In the genomic region with DNA sequence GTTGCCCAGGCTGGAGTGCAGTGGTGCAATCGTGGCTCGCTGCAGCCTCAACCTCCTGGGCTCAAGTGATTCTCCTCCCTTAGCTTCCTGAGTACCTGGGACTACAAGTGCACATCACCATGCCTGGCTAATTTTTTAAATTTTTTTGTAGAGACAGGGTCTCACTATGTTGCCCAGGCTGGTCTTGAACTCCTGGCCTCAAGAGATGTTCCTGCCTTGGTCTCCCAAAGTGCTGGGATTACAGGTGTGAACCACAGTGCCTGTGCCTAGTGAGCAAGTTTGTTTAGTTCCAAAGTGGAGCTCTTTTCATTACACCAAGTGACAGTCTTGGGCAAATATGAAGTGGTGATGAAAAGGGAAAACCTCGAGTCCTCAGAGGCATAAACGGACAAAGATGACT, we compare ENCODE assay signal across 10 cellular contexts. TPM values are rescaled to one million over a fixed set of nuclear protein-coding genes. Genes with fewer than 3 reads are reported as not detected.
DNase-seq lines count a peak whose midpoint lies in the region; ATAC-seq and TF ChIP-seq lines count a peak whose summit lies in the region.
"Not testable (repeated sequence)": the region's sequence is repeated elsewhere in the genome, so short reads cannot be mapped to it uniquely, and the experiment has no call there.
"Had no signal": no experiment of that assay in that cellular context is flagged by ENCODE, and none has a peak within 500 bp of the region (broad histone marks: within the 10 kb centered on the region; RNA-seq: fewer than 3 reads in every experiment).

No MANE protein-coding gene starts in this region.

- not testable (repeated sequence) for H3K4ac ChIP-seq in mesenchymal stem cell (ENCODE audit: low read depth in 1 of 2, low read length in 2 of 2)

- not testable (repeated sequence) for H2AFZ ChIP-seq in DND-41 (ENCODE audit: low read depth, low read length); mesenchymal stem cell (ENCODE audit: low read depth, low read length)

- peak overlapping the region; percentile 92 for H3K9ac ChIP-seq in DND-41 (ENCODE audit: low read depth, low read length)
- not testable (repeated sequence) for H3K9ac ChIP-seq in endodermal cell (ENCODE audit: extremely low read depth, low read length, poor library complexity, severe bottlenecking)
- peak overlapping the region; percentile 96 for H3K9ac ChIP-seq in mesenchymal stem cell (ENCODE audit: low read length)

- not testable (repeated sequence) for H2BK15ac ChIP-seq in mesenchymal stem cell (ENCODE audit: low read depth, poor library complexity, severe bottlenecking)

- H3K4me2 ChIP-seq in DND-41 (ENCODE audit: insufficient read depth, low read length), result peak overlapping the region; percentile 70
- H3K4me2 ChIP-seq in mesenchymal stem cell (ENCODE audit: low read length, poor library complexity, severe bottlenecking), result not testable (repeated sequence)

- H3K4me1 Mint-ChIP-seq in activated B cell treated with CpG ODN at 0.5 μM for 24 hours, result peaks cover 53% of the 10 kb centered on the region
- H3K4me1 Mint-ChIP-seq in activated naive CD8-positive, alpha-beta T cell treated with anti-CD3 and anti-CD28 coated beads for 36 hours, result peaks cover 45% of the 10 kb centered on the region
- peaks cover 13% of the 10 kb centered on the region for H3K4me1 Mint-ChIP-seq in endodermal cell
- peaks cover 31% of the 10 kb centered on the region for H3K4me1 Mint-ChIP-seq in osteocyte (ENCODE audit: unreplicated experiment)
- peaks cover 22% of the 10 kb centered on the region for H3K4me1 Mint-ChIP-seq in type B pancreatic cell (ENCODE audit: unreplicated experiment)

- not testable (repeated sequence) for H2BK120ac ChIP-seq in mesenchymal stem cell (ENCODE audit: low read depth, low read length)

- not testable (repeated sequence) for H4K91ac ChIP-seq in mesenchymal stem cell (ENCODE audit: low read length)

- not testable (repeated sequence) for H3K27me3 Mint-ChIP-seq in activated B cell treated with CpG ODN at 0.5 μM for 24 hours; activated naive CD8-positive, alpha-beta T cell treated with anti-CD3 and anti-CD28 coated beads for 36 hours; endodermal cell (ENCODE audit: insufficient read depth); osteocyte (ENCODE audit: unreplicated experiment); type B pancreatic cell

- TF ChIP-seq CTCF in DND-41 (IDR thresholded peaks at IDR 0.05; ENCODE audit: borderline replicate concordance, extremely low read depth, low read length, poor library complexity, severe bottlenecking); activated B cell treated with CpG ODN at 0.5 μM for 24 hours (IDR thresholded peaks at IDR 0.05); endodermal cell (conservative IDR thresholded peaks at IDR 0.05); osteocyte (IDR thresholded peaks at IDR 0.05); type B pancreatic cell (conservative IDR thresholded peaks at IDR 0.05): not testable (repeated sequence)

- H3K4me3 ChIP-seq in DND-41 (ENCODE audit: low read depth in 1 of 2, low read length in 2 of 2) (peak overlapping the region; percentile 73 to 88; a peak in 3 of 4 replicates), MG63 (0 out of 2 replicates have a peak overlapping the region, but pooled peaks have one; percentile 6), endodermal cell (ENCODE audit: low read length) (peak overlapping the region; percentile 97), mesenchymal stem cell (ENCODE audit: insufficient read depth in 1 of 2, low read depth in 1 of 2, low read length in 2 of 2) (peak overlapping the region in 1 of 2 experiments; percentile 93)

- CTCF ChIA-PET in activated B cell treated with CpG ODN at 0.5 μM for 24 hours (lab: Charles Lee), result interaction anchor here (0.6 to 2.3 kb wide), 3 partner anchors 21 to 108 kb away, joined by 3 to 6 read pairs (median 3); no protein-coding TSS in a partner anchor

- H3K36me3 Mint-ChIP-seq in activated B cell treated with CpG ODN at 0.5 μM for 24 hours (ENCODE audit: low read depth) (peaks cover 15% of the 10 kb centered on the region), endodermal cell (ENCODE audit: low read depth) (peaks cover 22% of the 10 kb centered on the region), type B pancreatic cell (peaks cover 17% of the 10 kb centered on the region)
- H3K36me3 Mint-ChIP-seq in activated naive CD8-positive, alpha-beta T cell treated with anti-CD3 and anti-CD28 coated beads for 36 hours; osteocyte (ENCODE audit: unreplicated experiment): not testable (repeated sequence)

- H3K4me1 ChIP-seq in DND-41 (ENCODE audit: insufficient read depth, low read length) (peaks cover 55% of the 10 kb centered on the region), mesenchymal stem cell (ENCODE audit: control insufficient read depth, insufficient read depth, low read depth, low read length) (peaks cover 12% of the 10 kb centered on the region)
- H3K4me1 ChIP-seq in endodermal cell (ENCODE audit: control insufficient read depth, insufficient read depth, low read length), result not testable (repeated sequence)

- H3K27me3 ChIP-seq in DND-41 (ENCODE audit: insufficient read depth, low read length, poor library complexity); MG63; endodermal cell (ENCODE audit: control insufficient read depth, insufficient read depth, low read length, poor library complexity, severe bottlenecking); mesenchymal stem cell (ENCODE audit: control insufficient read depth in 1 of 2, insufficient read depth in 1 of 2, low read length in 2 of 2): not testable (repeated sequence)

- not testable (repeated sequence) for H2BK5ac ChIP-seq in mesenchymal stem cell (ENCODE audit: low read depth, low read length, poor library complexity, severe bottlenecking)

- intact Hi-C loops in activated B cell treated with CpG ODN at 0.5 μM for 24 hours (cut with micrococcal nuclease), result loop anchor here (10.0 kb wide), 1 partner anchor 497 kb away; a partner anchor contains a TSS

- H3K9me3 Mint-ChIP-seq in activated B cell treated with CpG ODN at 0.5 μM for 24 hours; activated naive CD8-positive, alpha-beta T cell treated with anti-CD3 and anti-CD28 coated beads for 36 hours; endodermal cell; osteocyte (ENCODE audit: unreplicated experiment); type B pancreatic cell: not testable (repeated sequence)

- H3K36me3 ChIP-seq in DND-41 (ENCODE audit: insufficient read depth, low read length) (peaks cover 27% of the 10 kb centered on the region), MG63 (peaks cover 17% of the 10 kb centered on the region), endodermal cell (ENCODE audit: control insufficient read depth, insufficient read depth, low read length) (peaks cover 24% of the 10 kb centered on the region)
- H3K36me3 ChIP-seq in mesenchymal stem cell (ENCODE audit: control insufficient read depth in 1 of 2, insufficient read depth in 2 of 2, low read depth in 1 of 2, low read length in 2 of 2), result not testable (repeated sequence)

- not testable (repeated sequence) for DNase-seq in DND-41; MG63; activated B cell treated with CpG ODN at 0.5 μM for 24 hours; activated naive CD8-positive, alpha-beta T cell treated with anti-CD3 and anti-CD28 coated beads for 36 hours; endodermal cell; mesenchymal stem cell; osteocyte (ENCODE audit: extremely low spot score, unreplicated experiment); type B pancreatic cell (ENCODE audit: extremely low spot score, unreplicated experiment)

- not testable (repeated sequence) for H2AK5ac ChIP-seq in mesenchymal stem cell (ENCODE audit: low read length, severe bottlenecking)

- H3K27ac ChIP-seq in DND-41 (ENCODE audit: low read length), result peak overlapping the region; percentile 92
- not testable (repeated sequence) for H3K27ac ChIP-seq in endodermal cell (ENCODE audit: low read depth, low read length); mesenchymal stem cell (ENCODE audit: low read length, poor library complexity, severe bottlenecking)

- H3K79me1 ChIP-seq in mesenchymal stem cell (replicated peaks; ENCODE audit: low read length, poor library complexity, severe bottlenecking), result not testable (repeated sequence)

- H4K20me1 ChIP-seq in DND-41 (ENCODE audit: insufficient read depth, low read length), result peaks cover 24% of the 10 kb centered on the region

- H3K27ac Mint-ChIP-seq in activated B cell treated with CpG ODN at 0.5 μM for 24 hours; activated naive CD8-positive, alpha-beta T cell treated with anti-CD3 and anti-CD28 coated beads for 36 hours; endodermal cell; osteocyte (ENCODE audit: unreplicated experiment); type B pancreatic cell: not testable (repeated sequence)

- POLR2A ChIA-PET in activated B cell treated with CpG ODN at 0.5 μM for 24 hours (lab: Charles Lee), result not testable (repeated sequence)

- 94 to 100% methylated on average over 4 of the region's 4 CpGs for WGBS in endodermal cell (ENCODE audit: insufficient coverage in 1 of 2, insufficient read length in 1 of 2), 2 experiments
- 90% methylated on average over 4 of the region's 4 CpGs for WGBS in mesenchymal stem cell

- not testable (repeated sequence) for H3K14ac ChIP-seq in mesenchymal stem cell (ENCODE audit: low read length in 2 of 2)

- H3K4me3 Mint-ChIP-seq in activated B cell treated with CpG ODN at 0.5 μM for 24 hours (peak overlapping the region; percentile 93), endodermal cell (peak overlapping the region; percentile 89), osteocyte (ENCODE audit: unreplicated experiment) (peak overlapping the region; percentile 90), type B pancreatic cell (peak overlapping the region; percentile 96)
- H3K4me3 Mint-ChIP-seq in activated naive CD8-positive, alpha-beta T cell treated with anti-CD3 and anti-CD28 coated beads for 36 hours, result peak overlapping the region; percentile 90

- H3K23ac ChIP-seq in mesenchymal stem cell (ENCODE audit: low read length in 2 of 2), result not testable (repeated sequence)

- H3K9me3 ChIP-seq in DND-41 (ENCODE audit: insufficient read depth, low read length, severe bottlenecking); MG63; endodermal cell (ENCODE audit: control insufficient read depth, low read length); mesenchymal stem cell (ENCODE audit: control insufficient read depth, low read length): not testable (repeated sequence)

- not testable (repeated sequence) for H2BK12ac ChIP-seq in mesenchymal stem cell (ENCODE audit: low read length in 2 of 2)

- not testable (repeated sequence) for ATAC-seq in DND-41 (ENCODE audit: insufficient read depth, low read depth); activated B cell treated with CpG ODN at 0.5 μM for 24 hours (ENCODE audit: low read depth)

- H3K18ac ChIP-seq in mesenchymal stem cell (ENCODE audit: low read depth in 1 of 2, low read length in 2 of 2), result not testable (repeated sequence)

- H3K79me2 ChIP-seq in DND-41 (ENCODE audit: insufficient read depth, low read length), result peaks cover 74% of the 10 kb centered on the region

- not testable (repeated sequence) for H4K8ac ChIP-seq in mesenchymal stem cell (ENCODE audit: low read length)

RNA-seq across cellular contexts. Expression of a gene that starts 2.1 kb away (rescaled TPM):
- 77.7 and 95.3 TPM in 2 replicates for total RNA-seq in MG63 (2014; rRNA removed; shearing (Covaris generic); ENCODE audit: low replicate concordance)
- 83.5 and 88.4 TPM in 2 replicates for total RNA-seq in activated B cell treated with CpG ODN at 0.5 μM for 24 hours
- 100 to 1,000 TPM; 196 to 211 TPM for total RNA-seq in activated naive CD8-positive, alpha-beta T cell treated with anti-CD3 and anti-CD28 coated beads for 36 hours
- total RNA-seq in endodermal cell, result 100 to 1,000 TPM; 255 to 275 TPM
- polyA plus RNA-seq in endodermal cell (2013, experiment 1 of 2), result 153 TPM
- polyA plus RNA-seq in endodermal cell (2013, experiment 2 of 2), result 147 TPM
- 291 TPM for polyA plus RNA-seq in mesenchymal stem cell (2013, experiment 1 of 2)
- polyA plus RNA-seq in mesenchymal stem cell (2013, experiment 2 of 2), result 297 TPM
- 182 and 199 TPM in 2 replicates for total RNA-seq in osteocyte
- total RNA-seq in type B pancreatic cell (ENCODE audit: low replicate concordance), result 233 and 240 TPM in 2 replicates

RNA-seq across cellular contexts. Expression of a gene that starts 13.9 kb away (rescaled TPM):
- 0.63 TPM in 1 of 2 replicates, not detected in the other for total RNA-seq in MG63 (2014; rRNA removed; shearing (Covaris generic); ENCODE audit: low replicate concordance)
- not detected in 2 replicates for total RNA-seq in activated B cell treated with CpG ODN at 0.5 μM for 24 hours
- total RNA-seq in activated naive CD8-positive, alpha-beta T cell treated with anti-CD3 and anti-CD28 coated beads for 36 hours, result not detected
- total RNA-seq in endodermal cell, result not detected
- polyA plus RNA-seq in endodermal cell (2013, experiment 1 of 2), result not detected
- polyA plus RNA-seq in endodermal cell (2013, experiment 2 of 2), result not detected
- not detected for polyA plus RNA-seq in mesenchymal stem cell (2013, experiment 1 of 2)
- not detected for polyA plus RNA-seq in mesenchymal stem cell (2013, experiment 2 of 2)
- total RNA-seq in osteocyte, result not detected in 2 replicates
- not detected in 2 replicates for total RNA-seq in type B pancreatic cell (ENCODE audit: low replicate concordance)
- total RNA-seq: bronchial epithelial cell, H1 had no signal

RNA-seq across cellular contexts. Expression of a gene that starts 54.5 kb away (rescaled TPM):
- total RNA-seq in MG63 (2014; rRNA removed; shearing (Covaris generic); ENCODE audit: low replicate concordance), result 5.8 and 12.8 TPM in 2 replicates
- total RNA-seq in activated B cell treated with CpG ODN at 0.5 μM for 24 hours, result 0.20 and 0.22 TPM in 2 replicates
- under 1 TPM; 0.12 to 0.50 TPM for total RNA-seq in activated naive CD8-positive, alpha-beta T cell treated with anti-CD3 and anti-CD28 coated beads for 36 hours
- total RNA-seq in endodermal cell, result 10 to 100 TPM in 1 of 2 donors, 1 to 10 TPM in 1; 8.6 to 12.8 TPM
- polyA plus RNA-seq in endodermal cell (2013, experiment 1 of 2), result 4.2 TPM
- 2.6 TPM for polyA plus RNA-seq in endodermal cell (2013, experiment 2 of 2)
- polyA plus RNA-seq in mesenchymal stem cell (2013, experiment 1 of 2), result 2.1 TPM
- polyA plus RNA-seq in mesenchymal stem cell (2013, experiment 2 of 2), result 2.0 TPM
- 0.73 and 1.0 TPM in 2 replicates for total RNA-seq in osteocyte
- total RNA-seq in type B pancreatic cell (ENCODE audit: low replicate concordance), result 1.2 and 2.8 TPM in 2 replicates
